ENCODE assay signal across 1 cellular context in genomic region chr18:12423820-12424219, GRCh38.
TF ChIP-seq lines count a peak whose summit lies in the region.

No MANE protein-coding gene starts in this region.

TF ChIP-seq in A549, 52 proteins besides CTCF, POLR2A, EP300 and RAD21 (continued from another document):
- TF ChIP-seq ESRRA (IDR thresholded peaks at IDR 0.05; ENCODE audit: borderline replicate concordance, low read length) (no peak), FOSB (CRISPR knock-in tag; IDR thresholded peaks at IDR 0.05) (no peak), CBX2 (IDR thresholded peaks at IDR 0.05; ENCODE audit: borderline replicate concordance, low read depth) (no peak)
TF ChIP-seq in A549: peak in this region for 0.
